1 cellular context compared by ENCODE assay signal in genomic region chr6:151847064-151847463, GRCh38.
TF ChIP-seq lines count a peak whose summit lies in the region.

No MANE protein-coding gene starts in this region.

TF ChIP-seq in HepG2, 621 proteins besides CTCF, POLR2A, EP300 and RAD21 (continued from another document and continues in another):
- TF ChIP-seq GMEB1 (CRISPR knock-in tag; IDR thresholded peaks at IDR 0.05; ENCODE audit: borderline replicate concordance) (no peak), ZNF362 (CRISPR knock-in tag; IDR thresholded peaks at IDR 0.05; ENCODE audit: borderline replicate concordance) (no peak), ZSCAN21 (CRISPR knock-in tag; IDR thresholded peaks at IDR 0.05; ENCODE audit: borderline replicate concordance) (0 out of 2 replicates have a peak, but pooled peaks have one; percentile 21), ATF6 (CRISPR knock-in tag; conservative IDR thresholded peaks at IDR 0.05) (0 out of 2 replicates have a peak, but pooled peaks have one; percentile 70), RFX3 (CRISPR knock-in tag; IDR thresholded peaks at IDR 0.05) (no peak), MED1 (CRISPR knock-in tag; IDR thresholded peaks at IDR 0.05) (peak; percentile 14; the same call in 1 of the 2 replicates), ZNF776 (CRISPR knock-in tag; IDR thresholded peaks at IDR 0.05) (no peak), REPIN1 (CRISPR knock-in tag; IDR thresholded peaks at IDR 0.05; ENCODE audit: borderline replicate concordance, low read depth) (peak; percentile 34; the same call in 1 of the 2 replicates), ZNF281 (CRISPR knock-in tag; IDR thresholded peaks at IDR 0.05; ENCODE audit: borderline replicate concordance) (peak; percentile 40; the same call in 1 of the 2 replicates), NCOA2 (CRISPR knock-in tag; IDR thresholded peaks at IDR 0.05) (0 out of 2 replicates have a peak, but pooled peaks have one; percentile 29), KMT2B (CRISPR knock-in tag; IDR thresholded peaks at IDR 0.05) (peak; percentile 45; the same call in 1 of the 2 replicates), PATZ1 (CRISPR knock-in tag; IDR thresholded peaks at IDR 0.05) (no peak), GFI1 (CRISPR knock-in tag; IDR thresholded peaks at IDR 0.05; ENCODE audit: borderline replicate concordance) (no peak), TFE3 (CRISPR knock-in tag; IDR thresholded peaks at IDR 0.05) (peak; percentile 68; the same call in 1 of the 2 replicates), PITX1 (CRISPR knock-in tag; IDR thresholded peaks at IDR 0.05) (peak; percentile 26; the same call in 1 of the 2 replicates), IKZF4 (CRISPR knock-in tag; IDR thresholded peaks at IDR 0.05; ENCODE audit: borderline replicate concordance, low read depth, not compliant biosample characterization) (peak; percentile 75), ZNF879 (CRISPR knock-in tag; IDR thresholded peaks at IDR 0.05) (no peak), ZNF264 (CRISPR knock-in tag; IDR thresholded peaks at IDR 0.05) (0 out of 2 replicates have a peak, but pooled peaks have one; percentile 36), ZNF543 (CRISPR knock-in tag; IDR thresholded peaks at IDR 0.05) (no peak), ARHGAP35 (CRISPR knock-in tag; IDR thresholded peaks at IDR 0.05; ENCODE audit: borderline replicate concordance) (no peak), TSC22D2 (CRISPR knock-in tag; IDR thresholded peaks at IDR 0.05; ENCODE audit: borderline replicate concordance) (0 out of 2 replicates have a peak, but pooled peaks have one; percentile 67), ELF3 (CRISPR knock-in tag; IDR thresholded peaks at IDR 0.05) (0 out of 2 replicates have a peak, but pooled peaks have one; percentile 34), DPF2 (CRISPR knock-in tag; IDR thresholded peaks at IDR 0.05; ENCODE audit: borderline replicate concordance, low read depth) (no peak), ZNF12 (CRISPR knock-in tag; IDR thresholded peaks at IDR 0.05) (0 out of 2 replicates have a peak, but pooled peaks have one; percentile 26), KLF11 (CRISPR knock-in tag; IDR thresholded peaks at IDR 0.05) (0 out of 2 replicates have a peak, but pooled peaks have one; percentile 34), NFAT5 (CRISPR knock-in tag; IDR thresholded peaks at IDR 0.05) (0 out of 2 replicates have a peak, but pooled peaks have one; percentile 37), FOXC1 (CRISPR knock-in tag; IDR thresholded peaks at IDR 0.05; ENCODE audit: borderline replicate concordance) (no peak), RARA (CRISPR knock-in tag; IDR thresholded peaks at IDR 0.05) (no peak; the same call in 1 of the 2 replicates), ZNF800 (CRISPR knock-in tag; IDR thresholded peaks at IDR 0.05) (0 out of 2 replicates have a peak, but pooled peaks have one; percentile 30), KLF12 (CRISPR knock-in tag; IDR thresholded peaks at IDR 0.05; ENCODE audit: borderline replicate concordance) (peak; percentile 66; the same call in 1 of the 2 replicates), TFAP4 (IDR thresholded peaks at IDR 0.05; ENCODE audit: borderline replicate concordance, low read depth) (peak; percentile 96), WIZ (CRISPR knock-in tag; IDR thresholded peaks at IDR 0.05) (peak; percentile 96; the same call in 1 of the 2 replicates), ZNF766 (CRISPR knock-in tag; IDR thresholded peaks at IDR 0.05; ENCODE audit: borderline replicate concordance) (peak; percentile 47; the same call in 1 of the 2 replicates), HOXD1 (CRISPR knock-in tag; IDR thresholded peaks at IDR 0.05) (0 out of 2 replicates have a peak, but pooled peaks have one; percentile 21), SIX4 (CRISPR knock-in tag; IDR thresholded peaks at IDR 0.05) (peak; percentile 47; the same call in 1 of the 2 replicates)
